In the genomic region with DNA sequence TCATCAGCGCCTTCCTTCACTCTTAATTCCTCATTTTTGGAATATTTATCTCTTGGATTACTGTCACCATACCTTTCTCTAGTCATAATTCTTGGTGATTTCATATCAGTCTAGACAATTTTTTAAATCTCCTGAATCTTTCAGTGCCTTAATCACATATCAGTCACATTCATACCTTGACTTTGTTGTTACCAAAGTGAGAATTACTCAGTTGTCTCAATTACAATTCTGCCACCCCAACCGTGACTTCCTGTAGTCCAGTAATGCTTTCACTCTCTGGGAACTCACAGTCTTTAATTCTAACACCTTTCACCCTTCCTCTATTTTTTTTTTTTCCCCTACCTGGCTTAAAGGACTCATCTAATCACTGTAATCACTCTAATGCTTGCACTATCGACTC, we compare ENCODE assay signal across 19 cellular contexts.
A peak's percentile ranks its signal among the peaks of the same experiment; 100 is the strongest.
DNase-seq lines count a peak whose midpoint lies in the region; ATAC-seq, FAIRE-seq and TF ChIP-seq lines count a peak whose summit lies in the region.
"Had no signal": no experiment of that assay in that cellular context is flagged by ENCODE, and none has a peak within 500 bp of the region (broad histone marks: within the 10 kb centered on the region; RNA-seq: fewer than 3 reads in every experiment).

No MANE protein-coding gene starts in this region.

- WGBS in GM12878 (ENCODE audit: insufficient coverage, insufficient replicate concordance, low lambda C conversion rate, missing lambda C conversion rate) = 8% methylated on average over 3 of the region's 3 CpGs

- DNase-seq in GM12865 (ENCODE audit: low read depth) (peak; percentile 18), GM12878 (ENCODE audit: low read depth, low spot score) (no peak), left kidney (ENCODE audit: low read depth, low spot score) (peak; percentile 17), SW 1271 (lab: John Stamatoyannopoulos, UW) (no peak), GM12891 (ENCODE audit: insufficient read length, low spot score) (no peak)
- DNase-seq in activated CD4-positive, alpha-beta T cell treated with anti-CD3 and anti-CD28 coated beads, Interleukin-2, amount 50 U/mL, for 1 hour = no peak
- DNase-seq: Caco-2; CD4-positive, CD25-positive, alpha-beta regulatory T cell; CD8-positive, alpha-beta T cell; DMS79; EL; GDM1; GOT3; H7; HCEC 1CT had no signal

- no peak overlapping the region for H3K4me2 ChIP-seq in GM12878 (ENCODE audit: control insufficient read depth, insufficient read depth)
- H3K4me2 ChIP-seq: BLaER1 had no signal

- H3K79me2 ChIP-seq in GM12878 (ENCODE audit: control insufficient read depth, insufficient read depth, low read length) = no peaks in the 10 kb centered on the region

- no peak overlapping the region for H2AFZ ChIP-seq in GM12878 (ENCODE audit: control insufficient read depth, low read depth, low read length)

- ATAC-seq in GM12878 = peak; percentile 80
- ATAC-seq: CD8-positive, alpha-beta T cell had no signal

- no peak overlapping the region for H3K9ac ChIP-seq in GM12878 (ENCODE audit: control insufficient read depth, insufficient read depth, low read length)
- H3K9ac ChIP-seq: BLaER1 had no signal

- no peak overlapping the region for H3K27ac ChIP-seq in GM12878 (ENCODE audit: control insufficient read depth, insufficient read depth)
- H3K27ac ChIP-seq: 22Rv1, BLaER1, C4-2B had no signal

- in situ Hi-C loops in GM12878 (cut with MboI) = no loop called here

- no peak for TF ChIP-seq CTCF in GM12865 (IDR thresholded peaks at IDR 0.05; ENCODE audit: insufficient read depth, low read depth, low read length, missing control alignments)
- no peak for TF ChIP-seq CTCF in GM12878 (IDR thresholded peaks at IDR 0.05 in 2 of 3, conservative IDR thresholded peaks at IDR 0.05 in 1 of 3; ENCODE audit: control insufficient read depth in 2 of 3, extremely low read depth in 1 of 3, insufficient read depth in 1 of 3, low read depth in 3 of 3, low read length in 3 of 3)

- no peaks in the 10 kb centered on the region for H4K20me1 ChIP-seq in GM12878 (ENCODE audit: control insufficient read depth, insufficient read depth)
- H4K20me1 ChIP-seq: BLaER1 had no signal

- FAIRE-seq in GM12878 (lab: Jason Lieb, UNC) (no peak), GM12891 (lab: Jason Lieb, UNC) (no peak)
- FAIRE-seq: A204.1 had no signal

- H3K4me3 ChIP-seq in GM12865 (ENCODE audit: low read depth, low read length) (no peak overlapping the region), GM12878 (no peak overlapping the region)
- H3K4me3 ChIP-seq: BLaER1 had no signal

- TF ChIP-seq EP300 in GM12878 (IDR thresholded peaks at IDR 0.05; ENCODE audit: borderline replicate concordance in 1 of 2, control insufficient read depth in 1 of 2, low read depth in 2 of 2, low read length in 2 of 2) = no peak

- H3K36me3 ChIP-seq in GM12878 (ENCODE audit: control insufficient read depth in 2 of 2, insufficient read depth in 2 of 2, low read length in 1 of 2) = no peaks in the 10 kb centered on the region
- H3K36me3 ChIP-seq: BLaER1 had no signal

- H3K4me1 ChIP-seq in GM12878 (ENCODE audit: control insufficient read depth, insufficient read depth, low read length) = no peaks in the 10 kb centered on the region
- H3K4me1 ChIP-seq: BLaER1, Caco-2 had no signal

- no peaks in the 10 kb centered on the region for H3K9me3 ChIP-seq in GM12878 (replicated peaks; ENCODE audit: control insufficient read depth, insufficient read depth, low read length)
- H3K9me3 ChIP-seq: BLaER1, Caco-2 had no signal

- TF ChIP-seq RAD21 in GM12878 (IDR thresholded peaks at IDR 0.05; ENCODE audit: insufficient read depth, low read depth, low read length) = no peak

- intact Hi-C loops in GM12878 (cut with micrococcal nuclease; ENCODE audit: unreplicated experiment) = no loop called here

- POLR2A ChIA-PET in GM12878 (lab: Charles Lee) = no interaction called here

- no TSS peak for BruUV-seq in GM12878 (replicated peaks; lab: Mats Ljungman, UMichigan)

- no peaks in the 10 kb centered on the region for H3K27me3 ChIP-seq in GM12878 (replicated peaks in 1 of 2; ENCODE audit: control insufficient read depth in 2 of 2, insufficient read depth in 2 of 2, low read length in 1 of 2)
- H3K27me3 ChIP-seq: BLaER1 had no signal

- CTCF ChIA-PET in GM12878 (lab: Yijun Ruan, JAX) = no interaction called here

- TF ChIP-seq POLR2A in GM12878 (IDR thresholded peaks at IDR 0.05; ENCODE audit: low read depth, low read length) = no peak
- TF ChIP-seq POLR2A in GM12891 (IDR thresholded peaks at IDR 0.05; ENCODE audit: low read depth, low read length) = no peak

- RAD21 ChIA-PET in GM12878 (lab: Charles Lee; ENCODE audit: unreplicated experiment) = no interaction called here

- SMC1A ChIA-PET in GM12878 (lab: Charles Lee; ENCODE audit: uncharacterized antibody, unreplicated experiment) = no interaction called here

TF ChIP-seq in GM12878, 131 proteins besides CTCF, POLR2A, EP300 and RAD21:
- TF ChIP-seq, protein P1, sequence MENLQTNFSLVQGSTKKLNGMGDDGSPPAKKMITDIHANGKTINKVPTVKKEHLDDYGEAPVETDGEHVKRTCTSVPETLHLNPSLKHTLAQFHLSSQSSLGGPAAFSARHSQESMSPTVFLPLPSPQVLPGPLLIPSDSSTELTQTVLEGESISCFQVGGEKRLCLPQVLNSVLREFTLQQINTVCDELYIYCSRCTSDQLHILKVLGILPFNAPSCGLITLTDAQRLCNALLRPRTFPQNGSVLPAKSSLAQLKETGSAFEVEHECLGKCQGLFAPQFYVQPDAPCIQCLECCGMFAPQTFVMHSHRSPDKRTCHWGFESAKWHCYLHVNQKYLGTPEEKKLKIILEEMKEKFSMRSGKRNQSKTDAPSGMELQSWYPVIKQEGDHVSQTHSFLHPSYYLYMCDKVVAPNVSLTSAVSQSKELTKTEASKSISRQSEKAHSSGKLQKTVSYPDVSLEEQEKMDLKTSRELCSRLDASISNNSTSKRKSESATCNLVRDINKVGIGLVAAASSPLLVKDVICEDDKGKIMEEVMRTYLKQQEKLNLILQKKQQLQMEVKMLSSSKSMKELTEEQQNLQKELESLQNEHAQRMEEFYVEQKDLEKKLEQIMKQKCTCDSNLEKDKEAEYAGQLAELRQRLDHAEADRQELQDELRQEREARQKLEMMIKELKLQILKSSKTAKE (IDR thresholded peaks at IDR 0.05; ENCODE audit: low read depth, poor library complexity, severe bottlenecking) = no peak
- peak; percentile 26; the same call in 1 of the 2 replicates for TF ChIP-seq JUNB (IDR thresholded peaks at IDR 0.05)

TF ChIP-seq in GM12891, 5 proteins besides CTCF, POLR2A, EP300 and RAD21:
- no peak for TF ChIP-seq PAX5 (IDR thresholded peaks at IDR 0.05; ENCODE audit: insufficient read depth, low read length, severe bottlenecking)
- no peak for TF ChIP-seq POLR2AphosphoS5 (IDR thresholded peaks at IDR 0.05; ENCODE audit: low read depth, low read length)
- no peak for TF ChIP-seq TAF1 (IDR thresholded peaks at IDR 0.05; ENCODE audit: low read depth, low read length)
- TF ChIP-seq SPI1 (IDR thresholded peaks at IDR 0.05; ENCODE audit: low read depth, low read length) = no peak
- TF ChIP-seq POU2F2 (IDR thresholded peaks at IDR 0.05; ENCODE audit: low read depth, low read length) = no peak

Comparison
In these comparisons a context has a peak if more than half of its experiments do, and no peak if none do; other contexts are left out.
1. DNase-seq: peak in GM12865 (single experiment) and left kidney (single experiment); none in GM12878 (single experiment), SW 1271 (0 of 2), activated CD4-positive, alpha-beta T cell treated with anti-CD3 and anti-CD28 coated beads, Interleukin-2, amount 50 U/mL, for 1 hour (single experiment) and GM12891 (single experiment).